ENCODE assay signal across 23 cellular contexts in the genomic region with DNA sequence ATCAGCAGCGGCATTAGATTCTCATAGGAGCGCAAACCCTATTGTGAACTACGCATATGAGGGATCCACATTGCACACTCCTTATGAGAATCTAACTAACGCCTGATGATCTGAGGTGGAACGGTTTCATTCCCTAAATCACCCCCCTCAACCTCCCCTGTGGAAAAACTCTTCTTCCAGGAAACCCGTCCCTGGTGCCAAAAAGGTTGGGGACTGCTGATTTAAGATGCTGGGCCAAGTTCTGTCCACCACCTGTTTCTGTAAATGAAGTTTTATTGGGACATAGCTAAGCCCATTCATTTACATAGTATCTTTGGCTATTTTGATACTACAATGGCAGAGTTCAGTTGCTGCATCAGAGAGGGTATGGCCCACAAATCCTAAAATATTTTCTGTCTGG.
DNase-seq lines count a peak whose midpoint lies in the region; ATAC-seq, FAIRE-seq and TF ChIP-seq lines count a peak whose summit lies in the region.
"Had no signal": no experiment of that assay in that cellular context is flagged by ENCODE, and none has a peak within 500 bp of the region (broad histone marks: within the 10 kb centered on the region; RNA-seq: fewer than 3 reads in every experiment).

No MANE protein-coding gene starts in this region.

- DNase-seq in G401 (ENCODE audit: low spot score) (peak; percentile 76), GM12892 (ENCODE audit: insufficient read length) (no peak), cerebellar cortex (ENCODE audit: low spot score) (peak; percentile 63), foreskin keratinocyte (no peak), NCI-H1092 (lab: John Stamatoyannopoulos, UW) (no peak), NCI-H345 (lab: John Stamatoyannopoulos, UW) (no peak), NCI-H1092 treated with DMSO at 0.1 percent for 48 hours (lab: John Stamatoyannopoulos, UW) (no peak)
- DNase-seq: 8988T; ACHN; AML-193; Caco-2; Calu3; CD4-positive, alpha-beta T cell; CD8-positive, alpha-beta T cell; DMS79 treated with DMSO at 0.1 percent for 48 hours; GDM1 had no signal

- no peak for TF ChIP-seq POLR2A in GM12892 (IDR thresholded peaks at IDR 0.05; ENCODE audit: low read depth, low read length)

- peak; percentile 9 for FAIRE-seq in GM12892 (lab: Jason Lieb, UNC)
- FAIRE-seq: A204.1, D721Med, GM12878, GM19239 had no signal

- no peaks in the 10 kb centered on the region for H3K27me3 ChIP-seq in foreskin keratinocyte
- H3K27me3 ChIP-seq: BLaER1 treated with 17β-estradiol and CSF1 and Interleukin-3, amounts not matched to agents 10 nM and 100 nM had no signal

- no peaks in the 10 kb centered on the region for H3K4me1 ChIP-seq in foreskin keratinocyte

- TF ChIP-seq CTCF in foreskin keratinocyte (conservative IDR thresholded peaks at IDR 0.05): no peak

- ATAC-seq in foreskin keratinocyte (no peak), GM21737 (IDR thresholded peaks at IDR 0.05; ENCODE audit: unreplicated experiment) (no peak)
- ATAC-seq: CD8-positive, alpha-beta T cell had no signal

- in situ Hi-C loops in G401 (cut with HindIII; ENCODE audit: low sequenced_read_pairs): no loop called here

- peak overlapping the region; percentile 13 for H3K27ac ChIP-seq in foreskin keratinocyte
- H3K27ac ChIP-seq: BLaER1 treated with 17β-estradiol and CSF1 and Interleukin-3, amounts not matched to agents 10 nM and 100 nM; C4-2B had no signal

Comparison
In these comparisons a context has a peak if more than half of its experiments do, and no peak if none do; other contexts are left out.
1. DNase-seq: peak in G401 (single experiment) and cerebellar cortex (single experiment); none in GM12892 (single experiment), foreskin keratinocyte (0 of 2), NCI-H1092 (single experiment), NCI-H345 (single experiment) and NCI-H1092 treated with DMSO at 0.1 percent for 48 hours (single experiment).